Comparison of ENCODE assay signal across 28 cellular contexts in genomic region chr1:1558591-1558990, GRCh38. TPM values are rescaled to one million over a fixed set of nuclear protein-coding genes. Genes with fewer than 3 reads are reported as not detected.
A peak's percentile ranks its signal among the peaks of the same experiment; 100 is the strongest.
DNase-seq lines count a peak whose midpoint lies in the region; ATAC-seq, FAIRE-seq and TF ChIP-seq lines count a peak whose summit lies in the region.
"Had no signal": no experiment of that assay in that cellular context is flagged by ENCODE, and none has a peak within 500 bp of the region (broad histone marks: within the 10 kb centered on the region; RNA-seq: fewer than 3 reads in every experiment).

No MANE protein-coding gene starts in this region.

- peak; percentile 9; the same call in 1 of the 2 replicates for TF ChIP-seq POLR2A in K562 (conservative IDR thresholded peaks at IDR 0.05)

- ATAC-seq in activated T-cell treated with anti-CD3 and anti-CD28 coated beads, Interleukin-2, amount 50 U/mL, for 72 hours (replicated peaks in 1 of 2) = no peak
- no peak for ATAC-seq in activated T-cell treated with anti-CD3 and anti-CD28 coated beads, Interleukin-2, amount 50 U/mL, for 4 hours
- ATAC-seq in Panc1 (0 out of 2 replicates have a peak, but pooled peaks have one; percentile 20), K562 (no peak), HG02642 (IDR thresholded peaks at IDR 0.05; ENCODE audit: poor library complexity, unreplicated experiment) (no peak)
- ATAC-seq: left lobe of liver; stimulated activated effector memory CD8-positive, alpha-beta T cell treated with anti-CD3 and anti-CD28 coated beads, Interleukin-12 subunit alpha, Interleukin-12 subunit beta, amount 100 ng/mL, for 72 hours had no signal

- H3K4me1 Mint-ChIP-seq in activated T-cell treated with anti-CD3 and anti-CD28 coated beads, Interleukin-2, amount 50 U/mL, for 72 hours (ENCODE audit: low read depth) = no peaks in the 10 kb centered on the region
- no peaks in the 10 kb centered on the region for H3K4me1 Mint-ChIP-seq in activated T-cell treated with anti-CD3 and anti-CD28 coated beads, Interleukin-2, amount 50 U/mL, for 4 hours (ENCODE audit: low read depth)
- peaks cover 16% of the 10 kb centered on the region for H3K4me1 Mint-ChIP-seq in neural crest cell

- H3K4me1 ChIP-seq in Panc1 (ENCODE audit: control insufficient read depth, insufficient read depth, low read length) (no peaks in the 10 kb centered on the region), K562 (replicated peaks in 1 of 2; ENCODE audit: control insufficient read depth in 2 of 2, insufficient read depth in 2 of 2, low read length in 2 of 2) (peaks cover 0 to 36% of the 10 kb centered on the region in 2 experiments; a peak in 3 of 5 replicates)

- H3K36me3 ChIP-seq in Panc1 (ENCODE audit: control insufficient read depth, insufficient read depth, low read length) (peaks cover 3% of the 10 kb centered on the region; the same call in 1 of the 2 replicates), K562 (ENCODE audit: control insufficient read depth, insufficient read depth, low read length) (peaks cover 75% of the 10 kb centered on the region; the same call in 2 of the 3 replicates)

- no peak overlapping the region; a peak in 1 of 4 replicates for H3K9ac ChIP-seq in K562 (ENCODE audit: insufficient read depth in 1 of 2, low read depth in 2 of 2, low read length in 2 of 2)

- no peaks in the 10 kb centered on the region for H3K9me3 Mint-ChIP-seq in activated T-cell treated with anti-CD3 and anti-CD28 coated beads, Interleukin-2, amount 50 U/mL, for 72 hours
- H3K9me3 Mint-ChIP-seq in activated T-cell treated with anti-CD3 and anti-CD28 coated beads, Interleukin-2, amount 50 U/mL, for 4 hours = no peaks in the 10 kb centered on the region
- no peaks in the 10 kb centered on the region for H3K9me3 Mint-ChIP-seq in neural crest cell
- H3K9me3 Mint-ChIP-seq: activated T-helper 2 cell treated with anti-CD3 and anti-CD28 coated beads, Interferon-gamma antibody, Interleukin-2, Interleukin-4, amounts not matched to agents 10 μg/mL and 5 μg/mL and 100 μg/mL, durations not matched to agents 14 hours and 24 hours and 36 hours; immature natural killer cell; stimulated activated effector memory CD8-positive, alpha-beta T cell treated with anti-CD3 and anti-CD28 coated beads, Interleukin-12 subunit alpha, Interleukin-12 subunit beta, amount 100 ng/mL, for 72 hours had no signal

- no peak for TF ChIP-seq CTCF in Panc1 (IDR thresholded peaks at IDR 0.05)
- TF ChIP-seq CTCF in K562 (IDR thresholded peaks at IDR 0.05 in 2 of 3, conservative IDR thresholded peaks at IDR 0.05 in 1 of 3; ENCODE audit: insufficient read depth in 2 of 3, low read depth in 1 of 3, low read length in 3 of 3) = no peak
- TF ChIP-seq CTCF in neural crest cell (conservative IDR thresholded peaks at IDR 0.05) = no peak

- H3K4me3 ChIP-seq in Panc1 (ENCODE audit: low read depth in 2 of 2, low read length in 2 of 2) = no peak overlapping the region
- no peak overlapping the region for H3K4me3 ChIP-seq in K562
- H3K4me3 ChIP-seq: hepatocyte, skin epidermis, thoracic aorta had no signal

- H3K4me2 ChIP-seq in K562 (ENCODE audit: insufficient read depth, low read length) = no peak overlapping the region
- H3K4me2 ChIP-seq: hepatocyte had no signal

- no peak for DNase-seq in activated T-cell treated with anti-CD3 and anti-CD28 coated beads, Interleukin-2, amount 50 U/mL, for 72 hours
- no peak for DNase-seq in activated T-cell treated with anti-CD3 and anti-CD28 coated beads, Interleukin-2, amount 50 U/mL, for 4 hours
- no peak for DNase-seq in Panc1 (ENCODE audit: low read depth, low spot score)
- no peak for DNase-seq in K562 (ENCODE audit: extremely low read depth in 1 of 4, low spot score in 3 of 4)
- no peak for DNase-seq in neural crest cell (ENCODE audit: low read depth, low spot score)
- no peak for DNase-seq in dermis blood vessel endothelial cell
- no peak for DNase-seq in GM19240 (ENCODE audit: insufficient read length, low spot score)
- DNase-seq: 8988T; activated CD4-positive, alpha-beta T cell treated with anti-CD3 and anti-CD28 coated beads for 4 hours; COR-L47; cortex of kidney; DND-41; immature natural killer cell; Kasumi-1; NCI-H1694; NCI-H69; occipital lobe; Right ventricle myocardium superior; stimulated activated CD4-positive, alpha-beta T cell treated with anti-CD3 and anti-CD28 coated beads, Interleukin-1b, Interleukin-23, amount 100 ng/mL, for 48 hours had no signal

- no peaks in the 10 kb centered on the region for H3K27me3 Mint-ChIP-seq in activated T-cell treated with anti-CD3 and anti-CD28 coated beads, Interleukin-2, amount 50 U/mL, for 72 hours (ENCODE audit: low read depth)
- no peaks in the 10 kb centered on the region for H3K27me3 Mint-ChIP-seq in activated T-cell treated with anti-CD3 and anti-CD28 coated beads, Interleukin-2, amount 50 U/mL, for 4 hours (ENCODE audit: low read depth)
- H3K27me3 Mint-ChIP-seq in neural crest cell (ENCODE audit: low read depth) = peaks cover 2% of the 10 kb centered on the region

- H3K27ac Mint-ChIP-seq in activated T-cell treated with anti-CD3 and anti-CD28 coated beads, Interleukin-2, amount 50 U/mL, for 72 hours = peak overlapping the region; percentile 34
- no peak overlapping the region for H3K27ac Mint-ChIP-seq in neural crest cell (ENCODE audit: unreplicated experiment)
- H3K27ac Mint-ChIP-seq: activated T-helper 2 cell treated with anti-CD3 and anti-CD28 coated beads, Interferon-gamma antibody, Interleukin-2, Interleukin-4, amounts not matched to agents 10 μg/mL and 5 μg/mL and 100 μg/mL, durations not matched to agents 14 hours and 24 hours and 36 hours; stimulated activated effector memory CD8-positive, alpha-beta T cell treated with anti-CD3 and anti-CD28 coated beads, Interleukin-12 subunit alpha, Interleukin-12 subunit beta, amount 100 ng/mL, for 72 hours had no signal

- H2AFZ ChIP-seq in K562 (ENCODE audit: low read depth, low read length) = no peak overlapping the region
- H2AFZ ChIP-seq: hepatocyte had no signal

- in situ Hi-C loops in Panc1 (cut with HindIII; ENCODE audit: low pct_unique_long_range_greater_than_20kb, low sequenced_read_pairs) (no loop called here), K562 (cut with MboI) (no loop called here)

- H3K9me1 ChIP-seq in K562 (ENCODE audit: control insufficient read depth, insufficient read depth, low read length) = peaks cover 3% of the 10 kb centered on the region

- H4K20me1 ChIP-seq in K562 (replicated peaks; ENCODE audit: control insufficient read depth, insufficient read depth, low read length) = peaks cover 25% of the 10 kb centered on the region; the same call in 1 of the 2 replicates

- FAIRE-seq in K562 (lab: Jason Lieb, UNC) = no peak
- FAIRE-seq: GM12892, TTC549 had no signal

- H3K79me2 ChIP-seq in K562 (ENCODE audit: control insufficient read depth, insufficient read depth, low read length) = peaks cover 46% of the 10 kb centered on the region

- POLR2A ChIA-PET in Panc1 (lab: Charles Lee) = no interaction called here
- POLR2A ChIA-PET in K562 (lab: Yijun Ruan, JAX) = interaction anchor here (0.5 to 5.0 kb wide), 8 partner anchors 9 to 428 kb away, joined by 3 to 36 read pairs (median 4); no protein-coding TSS in a partner anchor

- no peaks in the 10 kb centered on the region for H3K27me3 ChIP-seq in Panc1 (ENCODE audit: control insufficient read depth, insufficient read depth, low read length)
- H3K27me3 ChIP-seq in K562 (ENCODE audit: control insufficient read depth in 2 of 2, insufficient read depth in 2 of 2, low read length in 2 of 2) = no peaks in the 10 kb centered on the region
- H3K27me3 ChIP-seq: hepatocyte had no signal

- WGBS in K562 (ENCODE audit: insufficient coverage, low coverage, missing lambda C conversion rate) = 92% methylated on average over 4 of the region's 4 CpGs

- H3K27ac ChIP-seq in Panc1 (ENCODE audit: low read length) (no peak overlapping the region), K562 (ENCODE audit: extremely low read depth, low read depth, low read length) (no peak overlapping the region)
- H3K27ac ChIP-seq: hepatocyte, skin epidermis, thoracic aorta had no signal

- H3K36me3 Mint-ChIP-seq in activated T-cell treated with anti-CD3 and anti-CD28 coated beads, Interleukin-2, amount 50 U/mL, for 72 hours (ENCODE audit: insufficient read depth in 2 of 2) = peaks cover 4 to 11% of the 10 kb centered on the region in 2 donors
- H3K36me3 Mint-ChIP-seq in activated T-cell treated with anti-CD3 and anti-CD28 coated beads, Interleukin-2, amount 50 U/mL, for 4 hours (ENCODE audit: insufficient read depth) = peaks cover 4% of the 10 kb centered on the region
- H3K36me3 Mint-ChIP-seq in neural crest cell (ENCODE audit: low read depth) = no peaks in the 10 kb centered on the region

- no peak overlapping the region for H3K4me3 Mint-ChIP-seq in activated T-cell treated with anti-CD3 and anti-CD28 coated beads, Interleukin-2, amount 50 U/mL, for 72 hours
- H3K4me3 Mint-ChIP-seq in activated T-cell treated with anti-CD3 and anti-CD28 coated beads, Interleukin-2, amount 50 U/mL, for 4 hours = no peak overlapping the region
- H3K4me3 Mint-ChIP-seq in neural crest cell = peak overlapping the region; percentile 14
- H3K4me3 Mint-ChIP-seq: immature natural killer cell; stimulated activated effector memory CD8-positive, alpha-beta T cell treated with anti-CD3 and anti-CD28 coated beads, Interleukin-12 subunit alpha, Interleukin-12 subunit beta, amount 100 ng/mL, for 72 hours had no signal

- TF ChIP-seq EP300 in K562 (IDR thresholded peaks at IDR 0.05; ENCODE audit: low read length) = no peak

- H3K9me3 ChIP-seq in Panc1 (ENCODE audit: control insufficient read depth, insufficient read depth, low read depth, low read length) (no peaks in the 10 kb centered on the region), K562 (replicated peaks; ENCODE audit: control insufficient read depth, insufficient read depth, low read depth, low read length) (no peaks in the 10 kb centered on the region; the same call in 1 of the 2 replicates)
- H3K9me3 ChIP-seq: thoracic aorta had no signal

- intact Hi-C loops in Panc1 (cut with micrococcal nuclease; ENCODE audit: unreplicated experiment) (no loop called here), K562 (cut with micrococcal nuclease) (no loop called here)

- no peak for TF ChIP-seq RAD21 in K562 (CRISPR knock-in tag; conservative IDR thresholded peaks at IDR 0.05 in 1 of 2, IDR thresholded peaks at IDR 0.05 in 1 of 2)

- no TSS peak for BruUV-seq in Panc1 (replicated peaks; lab: Mats Ljungman, UMichigan)
- BruUV-seq in K562 (replicated peaks; lab: Mats Ljungman, UMichigan) = no TSS peak

- CTCF ChIA-PET in Panc1 (lab: Charles Lee) = no interaction called here
- CTCF ChIA-PET in K562 (lab: Yijun Ruan, JAX; ENCODE audit: low intra/inter-chr PET ratio) = no interaction called here

RNA-seq across cellular contexts. Expression of gene SSU72, which starts 16.1 kb away (rescaled TPM):
- total RNA-seq in activated T-cell treated with anti-CD3 and anti-CD28 coated beads, Interleukin-2, amount 50 U/mL, for 72 hours = 100 to 1,000 TPM; 138 to 167 TPM
- total RNA-seq in activated T-cell treated with anti-CD3 and anti-CD28 coated beads, Interleukin-2, amount 50 U/mL, for 4 hours = 100 to 1,000 TPM; 142 to 170 (median 148) TPM
- total RNA-seq in Panc1 (2021; ENCODE audit: unreplicated experiment) = 217 TPM
- 240 TPM for polyA plus RNA-seq in Panc1 (2012; ENCODE audit: insufficient read length)
- total RNA-seq in K562 (2011; cell fraction: chromatin; rRNA removed; ENCODE audit: low replicate concordance) = 158 and 318 TPM in 2 replicates
- total RNA-seq in K562 (2011; cell fraction: nucleolus; rRNA removed) = 177 TPM in 2 replicates
- total RNA-seq in K562 (2011; cell fraction: nucleoplasm; rRNA removed) = 165 and 176 TPM in 2 replicates
- 157 and 175 TPM in 2 replicates for total RNA-seq in K562 (2014; rRNA removed)
- total RNA-seq in K562 (2014; rRNA removed; fragmentation: Illumina TruSeq; extraction: Trizol) = 75.3 and 77.6 TPM in 2 replicates
- total RNA-seq in K562 (2015; rRNA removed; fragmentation: Illumina TruSeq; extraction: Trizol) = 79.3 and 80.4 TPM in 2 replicates
- 185 and 187 TPM in 2 replicates for total RNA-seq in K562 (2021)
- polyA plus RNA-seq in K562 (2011; rRNA removed) = 77.5 and 94.6 TPM in 2 replicates
- 108 and 136 TPM in 2 replicates for polyA plus RNA-seq in K562 (2011; cell fraction: cytosol; rRNA removed)
- 118 and 152 TPM in 2 replicates for polyA plus RNA-seq in K562 (2011; cell fraction: nucleus; rRNA removed)
- 185 and 187 TPM in 2 replicates for polyA plus RNA-seq in K562 (2012)
- 184 and 187 TPM in 2 replicates for polyA plus RNA-seq in K562 (2014; fragmentation: Illumina TruSeq; extraction: Trizol)
- 10 to 100 TPM; 70.8 to 90.8 TPM for polyA plus RNA-seq in K562 (2014; fragmentation: Nextera tagmentation; extraction: Ambion mirVana)
- polyA plus RNA-seq in K562 (2014; rRNA removed) = 201 and 217 TPM in 2 replicates
- 79.6 and 115 TPM in 2 replicates for polyA minus RNA-seq in K562 (2011; rRNA and poly(A)+ RNA removed)
- 73.7 and 101 TPM in 2 replicates for polyA minus RNA-seq in K562 (2011; cell fraction: cytosol; rRNA and poly(A)+ RNA removed)
- polyA minus RNA-seq in K562 (2011; cell fraction: nucleus; rRNA and poly(A)+ RNA removed) = 42.8 and 44.6 TPM in 2 replicates
- 132 and 134 TPM in 2 replicates for total RNA-seq in neural crest cell
- total RNA-seq in dermis blood vessel endothelial cell = 87.1 and 128 TPM in 2 replicates

RNA-seq across cellular contexts. Expression of gene TMEM240, which starts 18.2 kb away (rescaled TPM):
- total RNA-seq in activated T-cell treated with anti-CD3 and anti-CD28 coated beads, Interleukin-2, amount 50 U/mL, for 72 hours = 1 to 10 TPM; 1.0 to 1.3 TPM
- total RNA-seq in activated T-cell treated with anti-CD3 and anti-CD28 coated beads, Interleukin-2, amount 50 U/mL, for 4 hours = under 1 TPM in 2 of 3 donors, not detected in 1; 0.46 to 0.63 TPM
- total RNA-seq in Panc1 (2021; ENCODE audit: unreplicated experiment) (4.1 TPM), K562 (2014; rRNA removed) (0.78 TPM in 1 of 2 replicates, not detected in the other), K562 (2014; rRNA removed; fragmentation: Illumina TruSeq; extraction: Trizol) (not detected in 2 replicates), K562 (2015; rRNA removed; fragmentation: Illumina TruSeq; extraction: Trizol) (0.38 and 0.43 TPM in 2 replicates), K562 (2021) (1.3 and 2.0 TPM in 2 replicates), neural crest cell (13.4 and 16.9 TPM in 2 replicates), dermis blood vessel endothelial cell (1.7 and 2.6 TPM in 2 replicates)
- polyA plus RNA-seq in Panc1 (2012; ENCODE audit: insufficient read length) = 4.4 TPM
- total RNA-seq in K562 (2011; cell fraction: chromatin; rRNA removed; ENCODE audit: low replicate concordance) = 1.2 and 8.3 TPM in 2 replicates
- total RNA-seq in K562 (2011; cell fraction: nucleolus; rRNA removed) = 5.3 and 6.0 TPM in 2 replicates
- 2.6 and 6.0 TPM in 2 replicates for total RNA-seq in K562 (2011; cell fraction: nucleoplasm; rRNA removed)
- polyA plus RNA-seq in K562 (2011; rRNA removed) (0.24 TPM in 2 replicates), K562 (2014; fragmentation: Illumina TruSeq; extraction: Trizol) (not detected in 2 replicates), K562 (2014; fragmentation: Nextera tagmentation; extraction: Ambion mirVana) (not detected), K562 (2014; rRNA removed) (0.28 and 0.94 TPM in 2 replicates)
- polyA plus RNA-seq in K562 (2011; cell fraction: cytosol; rRNA removed) = 0.46 TPM in 1 of 2 replicates, not detected in the other
- polyA plus RNA-seq in K562 (2011; cell fraction: nucleus; rRNA removed) = 3.5 and 8.1 TPM in 2 replicates
- polyA plus RNA-seq in K562 (2012) = 1.1 and 3.2 TPM in 2 replicates
- not detected in 2 replicates for polyA minus RNA-seq in K562 (2011; rRNA and poly(A)+ RNA removed)
- not detected in 2 replicates for polyA minus RNA-seq in K562 (2011; cell fraction: cytosol; rRNA and poly(A)+ RNA removed)
- 0.56 and 0.67 TPM in 2 replicates for polyA minus RNA-seq in K562 (2011; cell fraction: nucleus; rRNA and poly(A)+ RNA removed)
- polyA plus RNA-seq: immature natural killer cell had no signal

RNA-seq across cellular contexts. Expression of gene FNDC10, which starts 41.3 kb away (rescaled TPM):
- total RNA-seq in activated T-cell treated with anti-CD3 and anti-CD28 coated beads, Interleukin-2, amount 50 U/mL, for 72 hours = 1 to 10 TPM in 1 of 2 donors, under 1 TPM in 1; 1.00 to 1.5 TPM
- 1 to 10 TPM; 3.0 to 4.8 (median 3.8) TPM for total RNA-seq in activated T-cell treated with anti-CD3 and anti-CD28 coated beads, Interleukin-2, amount 50 U/mL, for 4 hours
- 16.2 TPM for total RNA-seq in Panc1 (2021; ENCODE audit: unreplicated experiment)
- polyA plus RNA-seq in Panc1 (2012; ENCODE audit: insufficient read length) = 22.7 TPM
- 0.83 and 3.0 TPM in 2 replicates for total RNA-seq in K562 (2011; cell fraction: chromatin; rRNA removed; ENCODE audit: low replicate concordance)
- total RNA-seq in K562 (2011; cell fraction: nucleolus; rRNA removed) = 3.7 and 4.7 TPM in 2 replicates
- total RNA-seq in K562 (2011; cell fraction: nucleoplasm; rRNA removed) = 2.1 and 4.0 TPM in 2 replicates
- total RNA-seq in K562 (2014; rRNA removed) = 2.2 and 3.1 TPM in 2 replicates
- 0.29 TPM in 1 of 2 replicates, not detected in the other for total RNA-seq in K562 (2014; rRNA removed; fragmentation: Illumina TruSeq; extraction: Trizol)
- 2.9 and 3.8 TPM in 2 replicates for total RNA-seq in K562 (2015; rRNA removed; fragmentation: Illumina TruSeq; extraction: Trizol)
- 6.3 and 7.7 TPM in 2 replicates for total RNA-seq in K562 (2021)
- 1.4 and 2.3 TPM in 2 replicates for polyA plus RNA-seq in K562 (2011; rRNA removed)
- 4.3 and 18.6 TPM in 2 replicates for polyA plus RNA-seq in K562 (2011; cell fraction: cytosol; rRNA removed)
- polyA plus RNA-seq in K562 (2011; cell fraction: nucleus; rRNA removed) = 2.5 and 5.4 TPM in 2 replicates
- 6.7 and 7.8 TPM in 2 replicates for polyA plus RNA-seq in K562 (2012)
- 1.6 and 4.4 TPM in 2 replicates for polyA plus RNA-seq in K562 (2014; fragmentation: Illumina TruSeq; extraction: Trizol)
- under 1 TPM; 0.08 to 0.11 TPM for polyA plus RNA-seq in K562 (2014; fragmentation: Nextera tagmentation; extraction: Ambion mirVana)
- 3.2 and 5.5 TPM in 2 replicates for polyA plus RNA-seq in K562 (2014; rRNA removed)
- 0.45 and 1.0 TPM in 2 replicates for polyA minus RNA-seq in K562 (2011; rRNA and poly(A)+ RNA removed)
- polyA minus RNA-seq in K562 (2011; cell fraction: cytosol; rRNA and poly(A)+ RNA removed) = 7.0 and 9.5 TPM in 2 replicates
- polyA minus RNA-seq in K562 (2011; cell fraction: nucleus; rRNA and poly(A)+ RNA removed) = 2.7 and 3.0 TPM in 2 replicates
- total RNA-seq in neural crest cell = 14.3 and 14.5 TPM in 2 replicates
- total RNA-seq in dermis blood vessel endothelial cell = 0.68 and 1.4 TPM in 2 replicates

RNA-seq across cellular contexts. Expression of gene ATAD3A, which starts 46.6 kb away (rescaled TPM):
- 10 to 100 TPM; 24.9 to 34.2 TPM for total RNA-seq in activated T-cell treated with anti-CD3 and anti-CD28 coated beads, Interleukin-2, amount 50 U/mL, for 72 hours
- 100 to 1,000 TPM; 151 to 180 (median 154) TPM for total RNA-seq in activated T-cell treated with anti-CD3 and anti-CD28 coated beads, Interleukin-2, amount 50 U/mL, for 4 hours
- total RNA-seq in Panc1 (2021; ENCODE audit: unreplicated experiment) = 57.5 TPM
- polyA plus RNA-seq in Panc1 (2012; ENCODE audit: insufficient read length) = 57.5 TPM
- total RNA-seq in K562 (2011; cell fraction: chromatin; rRNA removed; ENCODE audit: low replicate concordance) = 54.7 and 190 TPM in 2 replicates
- total RNA-seq in K562 (2011; cell fraction: nucleolus; rRNA removed) = 155 and 182 TPM in 2 replicates
- total RNA-seq in K562 (2011; cell fraction: nucleoplasm; rRNA removed) = 64.8 and 77.4 TPM in 2 replicates
- 173 and 183 TPM in 2 replicates for total RNA-seq in K562 (2014; rRNA removed)
- 18.6 and 20.2 TPM in 2 replicates for total RNA-seq in K562 (2014; rRNA removed; fragmentation: Illumina TruSeq; extraction: Trizol)
- 80.1 and 87.1 TPM in 2 replicates for total RNA-seq in K562 (2015; rRNA removed; fragmentation: Illumina TruSeq; extraction: Trizol)
- 151 and 167 TPM in 2 replicates for total RNA-seq in K562 (2021)
- 36.7 and 40.8 TPM in 2 replicates for polyA plus RNA-seq in K562 (2011; rRNA removed)
- 47.1 and 118 TPM in 2 replicates for polyA plus RNA-seq in K562 (2011; cell fraction: cytosol; rRNA removed)
- polyA plus RNA-seq in K562 (2011; cell fraction: nucleus; rRNA removed) = 98.3 and 162 TPM in 2 replicates
- polyA plus RNA-seq in K562 (2012) = 69.9 and 90.0 TPM in 2 replicates
- polyA plus RNA-seq in K562 (2014; fragmentation: Illumina TruSeq; extraction: Trizol) = 29.2 and 90.5 TPM in 2 replicates
- polyA plus RNA-seq in K562 (2014; fragmentation: Nextera tagmentation; extraction: Ambion mirVana) = 1 to 10 TPM in 1 of 2 experiments, under 1 TPM in 1; 0.10 to 1.0 TPM
- 123 and 131 TPM in 2 replicates for polyA plus RNA-seq in K562 (2014; rRNA removed)
- 14.9 and 33.5 TPM in 2 replicates for polyA minus RNA-seq in K562 (2011; rRNA and poly(A)+ RNA removed)
- polyA minus RNA-seq in K562 (2011; cell fraction: cytosol; rRNA and poly(A)+ RNA removed) = 50.2 and 62.0 TPM in 2 replicates
- polyA minus RNA-seq in K562 (2011; cell fraction: nucleus; rRNA and poly(A)+ RNA removed) = 28.4 and 31.9 TPM in 2 replicates
- total RNA-seq in neural crest cell = 54.4 and 58.0 TPM in 2 replicates
- total RNA-seq in dermis blood vessel endothelial cell = 29.3 and 59.4 TPM in 2 replicates

RNA-seq across cellular contexts. Expression of gene MIB2, which starts 56.7 kb away (rescaled TPM):
- 10 to 100 TPM; 68.6 to 78.6 TPM for total RNA-seq in activated T-cell treated with anti-CD3 and anti-CD28 coated beads, Interleukin-2, amount 50 U/mL, for 72 hours
- total RNA-seq in activated T-cell treated with anti-CD3 and anti-CD28 coated beads, Interleukin-2, amount 50 U/mL, for 4 hours = 10 to 100 TPM; 37.4 to 40.3 (median 37.7) TPM
- 74.5 TPM for total RNA-seq in Panc1 (2021; ENCODE audit: unreplicated experiment)
- polyA plus RNA-seq in Panc1 (2012; ENCODE audit: insufficient read length) = 92.4 TPM
- 59.7 and 195 TPM in 2 replicates for total RNA-seq in K562 (2011; cell fraction: chromatin; rRNA removed; ENCODE audit: low replicate concordance)
- 141 and 146 TPM in 2 replicates for total RNA-seq in K562 (2011; cell fraction: nucleolus; rRNA removed)
- 57.8 and 65.2 TPM in 2 replicates for total RNA-seq in K562 (2011; cell fraction: nucleoplasm; rRNA removed)
- total RNA-seq in K562 (2014; rRNA removed) = 13.1 and 18.6 TPM in 2 replicates
- total RNA-seq in K562 (2014; rRNA removed; fragmentation: Illumina TruSeq; extraction: Trizol) = 0.48 and 0.62 TPM in 2 replicates
- 3.1 and 4.9 TPM in 2 replicates for total RNA-seq in K562 (2015; rRNA removed; fragmentation: Illumina TruSeq; extraction: Trizol)
- 17.0 and 17.2 TPM in 2 replicates for total RNA-seq in K562 (2021)
- 6.6 and 10.1 TPM in 2 replicates for polyA plus RNA-seq in K562 (2011; rRNA removed)
- polyA plus RNA-seq in K562 (2011; cell fraction: cytosol; rRNA removed) = 9.9 and 25.0 TPM in 2 replicates
- polyA plus RNA-seq in K562 (2011; cell fraction: nucleus; rRNA removed) = 105 and 181 TPM in 2 replicates
- 16.8 and 55.2 TPM in 2 replicates for polyA plus RNA-seq in K562 (2012)
- polyA plus RNA-seq in K562 (2014; fragmentation: Illumina TruSeq; extraction: Trizol) = 0.80 and 1.4 TPM in 2 replicates
- under 1 TPM in 1 of 2 experiments, not detected in 1; 0.04 TPM for polyA plus RNA-seq in K562 (2014; fragmentation: Nextera tagmentation; extraction: Ambion mirVana)
- polyA plus RNA-seq in K562 (2014; rRNA removed) = 12.0 and 16.8 TPM in 2 replicates
- 4.4 and 5.2 TPM in 2 replicates for polyA minus RNA-seq in K562 (2011; rRNA and poly(A)+ RNA removed)
- polyA minus RNA-seq in K562 (2011; cell fraction: cytosol; rRNA and poly(A)+ RNA removed) = 7.8 and 14.8 TPM in 2 replicates
- 40.3 and 45.4 TPM in 2 replicates for polyA minus RNA-seq in K562 (2011; cell fraction: nucleus; rRNA and poly(A)+ RNA removed)
- 105 and 106 TPM in 2 replicates for total RNA-seq in neural crest cell
- total RNA-seq in dermis blood vessel endothelial cell = 49.2 and 71.0 TPM in 2 replicates
